ENCODE assay signal across 8 cellular contexts in genomic region chr2:236569593-236569973, GRCh38. TPM values are rescaled to one million over a fixed set of nuclear protein-coding genes. Genes with fewer than 3 reads are reported as not detected.
A peak's percentile ranks its signal among the peaks of the same experiment; 100 is the strongest.
DNase-seq lines count a peak whose midpoint lies in the region; ATAC-seq and TF ChIP-seq lines count a peak whose summit lies in the region.

TSS of gene ACKR3 (plus strand) at chr2:236569825. CDS start at chr2:236580466, 10,641 bp downstream.

- H3K36me3 Mint-ChIP-seq in IgD-negative memory B cell, result no peaks in the 10 kb centered on the region

- H3K27me3 Mint-ChIP-seq in IgD-negative memory B cell, result peaks cover 3% of the 10 kb centered on the region

- H3K4me3 ChIP-seq in uterus, result peak within 1 kb of the TSS; percentile 44 to 53

- no peaks in the 10 kb centered on the region for H3K4me1 ChIP-seq in uterus

- no peaks in the 10 kb centered on the region for H3K36me3 ChIP-seq in uterus

- ATAC-seq in GM21529 (IDR thresholded peaks at IDR 0.05; ENCODE audit: unreplicated experiment), result peak; percentile 79
- peak; percentile 78 for ATAC-seq in left ventricle myocardium superior

- peak within 1 kb of the TSS; percentile 10 to 90 (median 89) for H3K27ac Mint-ChIP-seq in IgD-negative memory B cell

- H3K27me3 ChIP-seq in uterus, result no peaks in the 10 kb centered on the region

- WGBS in adipose tissue, 3 donors, result 1 to 5% (median 3%) methylated on average over 9 of the region's 9 CpGs

- DNase-seq in DMS79 (lab: John Stamatoyannopoulos, UW) (peak; percentile 89), SK-N-DZ (ENCODE audit: low spot score) (peak; percentile 49), left ventricle myocardium superior (peak; percentile 83), pulmonary artery endothelial cell (ENCODE audit: low read depth, low spot score) (peak; percentile 83), uterus (peak; percentile 63 to 72)

- peak; percentile 44 to 75 for TF ChIP-seq POLR2A in uterus (IDR thresholded peaks at IDR 0.05)

- H3K4me1 Mint-ChIP-seq in IgD-negative memory B cell, result peaks cover 21 to 30% (median 23%) of the 10 kb centered on the region in 3 donors

- H3K9me3 Mint-ChIP-seq in IgD-negative memory B cell, result no peaks in the 10 kb centered on the region

- peak within 1 kb of the TSS; percentile 71 to 96 (median 88) for H3K4me3 Mint-ChIP-seq in IgD-negative memory B cell

- peak; percentile 38 to 50 (median 46) for TF ChIP-seq CTCF in uterus (IDR thresholded peaks at IDR 0.05)

- H3K9me3 ChIP-seq in uterus, result no peaks in the 10 kb centered on the region

- no peak within 1 kb of the TSS for H3K27ac ChIP-seq in adipose tissue (ENCODE audit: low read depth, low read length)
- peak within 1 kb of the TSS; percentile 86 to 90 for H3K27ac ChIP-seq in uterus

- intact Hi-C loops in left ventricle myocardium superior (cut with micrococcal nuclease) (no loop called here), uterus (cut with DNase I; ENCODE audit: low total_unique reads) (no loop called here)

RNA-seq across cellular contexts. Expression of gene ACKR3, which starts in this region (rescaled TPM):
- 1.4 TPM for polyA plus RNA-seq in IgD-negative memory B cell
- 0.93 and 1.4 TPM in 2 replicates for polyA plus RNA-seq in SK-N-DZ (2014; cell fraction: cytosol; rRNA removed)
- 1.5 and 1.9 TPM in 2 replicates for polyA plus RNA-seq in SK-N-DZ (2014; cell fraction: nucleus; rRNA removed)
- polyA plus RNA-seq in adipose tissue, result 100 to 1,000 TPM in 1 of 3 donors, 10 to 100 TPM in 2; 26.8 to 168 (median 36.0) TPM
- total RNA-seq in left ventricle myocardium superior, result 25.4 TPM
- total RNA-seq in pulmonary artery endothelial cell, result 43.8 and 57.0 TPM in 2 replicates
- total RNA-seq in uterus, result 10 to 100 TPM; 11.8 to 61.5 (median 26.2) TPM

Comparison
In these comparisons a context has a peak if more than half of its experiments do, and no peak if none do; other contexts are left out.
1. RNA of gene ACKR3 (polyA plus RNA-seq): 26.8 to 168 TPM in adipose tissue; 1.4 TPM in IgD-negative memory B cell (single experiment); every median in the first group is over 10 times any median in the second.
2. Peak in every context shown above with its lines, with median percentiles within 50 percentile points of each other: DNase-seq.